Comparison of ENCODE assay signal across 25 cellular contexts in the genomic region with DNA sequence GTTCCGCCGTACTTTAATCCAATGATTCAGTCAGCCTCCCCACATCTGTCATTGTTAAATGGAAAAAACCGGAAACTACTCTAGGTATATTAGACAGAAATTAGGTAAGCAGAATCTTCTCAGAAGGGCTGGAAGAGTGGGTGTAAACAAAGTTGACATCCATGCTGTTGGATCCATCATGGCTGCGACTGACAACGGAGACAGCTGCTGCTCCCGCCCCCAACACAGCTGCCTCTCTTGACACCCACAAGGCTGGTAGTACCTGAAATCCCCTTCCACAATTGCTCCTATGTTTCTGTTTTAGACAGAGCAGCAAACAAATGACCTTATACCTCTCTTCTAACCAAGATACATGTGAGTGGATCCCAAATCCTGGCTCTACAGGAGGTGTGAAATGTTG.
"Had no signal": no experiment of that assay in that cellular context is flagged by ENCODE, and none has a peak within 500 bp of the region (broad histone marks: within the 10 kb centered on the region; RNA-seq: fewer than 3 reads in every experiment).

No MANE protein-coding gene starts in this region.

- H3K27ac ChIP-seq: left lung, ovary, skin epidermis, stomach, testis, thyroid gland, transverse colon, upper lobe of left lung, vagina had no signal

- DNase-seq: immature natural killer cell; kidney; left colon; left lung; mesendoderm; naive B cell; natural killer cell; ovary; retina; right cardiac atrium; stimulated activated CD4-positive, alpha-beta T cell treated with anti-CD3 and anti-CD28 coated beads, Interleukin-12 subunit alpha, Interleukin-12 subunit beta, amount 100 ng/mL, for 4 hours; stimulated activated CD4-positive, alpha-beta T cell treated with anti-CD3 and anti-CD28 coated beads, Interleukin-15, amount 100 ng/mL, for 24 hours; stimulated activated CD4-positive, alpha-beta T cell treated with anti-CD3 and anti-CD28 coated beads, Interleukin-2, amount 100 ng/mL, for 24 hours; stimulated activated CD4-positive, alpha-beta T cell treated with anti-CD3 and anti-CD28 coated beads, Interleukin-4, amount 100 ng/mL, for 1 hour; stimulated activated naive B cell treated with anti-CD40 and anti-IgM and Interleukin-4, amounts not matched to agents 10 μg/mL and 1 μg/mL and 100 μg/mL, for 72 hours; stimulated activated naive CD8-positive, alpha-beta T cell treated with anti-CD3 and anti-CD28 coated beads, Interleukin-15, Interleukin-2, amounts not matched to agents 100 U/mL and 50 U/mL, for 24 hours; stomach; testis; thyroid gland; transverse colon; upper lobe of left lung had no signal

- H3K36me3 ChIP-seq: left lung, ovary, stomach, thyroid gland, transverse colon, upper lobe of left lung, vagina had no signal

- ATAC-seq: left colon; left lung; natural killer cell; right cardiac atrium; sciatic nerve; stimulated activated naive B cell treated with anti-CD40 and anti-IgM and Interleukin-4, amounts not matched to agents 10 μg/mL and 1 μg/mL and 100 μg/mL, for 72 hours; stimulated activated naive CD8-positive, alpha-beta T cell treated with anti-CD3 and anti-CD28 coated beads, Interleukin-15, Interleukin-2, amounts not matched to agents 100 U/mL and 50 U/mL, for 24 hours had no signal

- H3K27me3 ChIP-seq: left lung, ovary, stomach, testis, thyroid gland, transverse colon, upper lobe of left lung, vagina had no signal

- H3K9me3 ChIP-seq: left lung, ovary, stomach, testis, thyroid gland, transverse colon, upper lobe of left lung, vagina had no signal

- H3K4me3 ChIP-seq: left lung, lung, ovary, skin epidermis, stomach, testis, thyroid gland, transverse colon, upper lobe of left lung, vagina had no signal

- H3K4me1 ChIP-seq: left lung, stomach, testis, thyroid gland, transverse colon, upper lobe of left lung, vagina had no signal
